In the genomic region with DNA sequence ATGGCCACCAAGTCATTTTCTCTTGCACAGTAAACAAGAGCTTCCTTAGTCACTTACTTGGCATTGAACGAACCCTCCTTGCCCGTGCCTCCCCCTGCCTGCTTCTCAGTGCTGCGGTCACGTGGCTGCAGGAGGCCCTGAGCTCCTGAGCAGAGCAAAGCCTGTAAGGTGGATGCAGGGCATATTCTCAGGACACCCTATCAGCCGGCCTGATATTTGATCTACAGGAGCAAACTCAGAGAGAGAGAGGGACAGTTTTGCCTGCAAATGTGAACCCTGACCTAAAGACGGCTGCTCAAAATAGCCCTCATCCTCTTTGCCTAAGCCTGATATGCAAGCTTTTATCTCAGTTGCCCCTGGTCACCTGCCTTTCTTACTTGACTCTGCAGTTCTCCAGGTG, we compare ENCODE assay signal across 13 cellular contexts.
DNase-seq lines count a peak whose midpoint lies in the region; ATAC-seq, FAIRE-seq and TF ChIP-seq lines count a peak whose summit lies in the region.
"Had no signal": no experiment of that assay in that cellular context is flagged by ENCODE, and none has a peak within 500 bp of the region (broad histone marks: within the 10 kb centered on the region; RNA-seq: fewer than 3 reads in every experiment).

No MANE protein-coding gene starts in this region.

- no peak overlapping the region for H2AFZ ChIP-seq in MM.1S (ENCODE audit: low read length)

- H3K36me3 Mint-ChIP-seq in HFFc6 (ENCODE audit: low read depth): peaks cover 20% of the 10 kb centered on the region; the same call in 1 of the 2 replicates

- DNase-seq in AG08395 (ENCODE audit: low spot score) (peak; percentile 14), HFFc6 (peak; percentile 11), bronchial epithelial cell (ENCODE audit: low read depth) (peak; percentile 47), left kidney (ENCODE audit: low read depth, low spot score) (peak; percentile 75), Ammon's horn (ENCODE audit: low spot score) (no peak), MM.1S (no peak)
- no peak for DNase-seq in stimulated activated naive CD8-positive, alpha-beta T cell treated with anti-CD3 and anti-CD28 coated beads, Interleukin-15, amount 100 ng/mL, for 72 hours
- DNase-seq: cerebellar nuclear complex, NCI-H187, occipital lobe had no signal

- H3K27me3 ChIP-seq in bronchial epithelial cell (ENCODE audit: control insufficient read depth, insufficient read depth, low read length): no peaks in the 10 kb centered on the region
- H3K27me3 ChIP-seq in MM.1S (replicated peaks; ENCODE audit: insufficient read depth, low read length): no peaks in the 10 kb centered on the region
- H3K27me3 ChIP-seq: BLaER1 had no signal

- H3K27ac ChIP-seq in MM.1S (ENCODE audit: low read length): no peak overlapping the region
- H3K27ac ChIP-seq: BLaER1 had no signal

- H3K27ac Mint-ChIP-seq in HFFc6: no peak overlapping the region
- no peak overlapping the region for H3K27ac Mint-ChIP-seq in stimulated activated naive CD8-positive, alpha-beta T cell treated with anti-CD3 and anti-CD28 coated beads, Interleukin-15, amount 100 ng/mL, for 72 hours

- H3F3A ChIP-seq in MM.1S (ENCODE audit: insufficient read depth, low read length): no peaks in the 10 kb centered on the region

- H3K4me3 Mint-ChIP-seq in HFFc6: no peak overlapping the region
- H3K4me3 Mint-ChIP-seq in stimulated activated naive CD8-positive, alpha-beta T cell treated with anti-CD3 and anti-CD28 coated beads, Interleukin-15, amount 100 ng/mL, for 72 hours: no peak overlapping the region

- H3K79me2 ChIP-seq in MM.1S (ENCODE audit: low read length): no peaks in the 10 kb centered on the region

- FAIRE-seq in bronchial epithelial cell (lab: Jason Lieb, UNC): no peak
- FAIRE-seq: GM12892 had no signal

- no peak for ATAC-seq in HG03442 (IDR thresholded peaks at IDR 0.05; ENCODE audit: unreplicated experiment)
- no peak for ATAC-seq in stimulated activated naive CD8-positive, alpha-beta T cell treated with anti-CD3 and anti-CD28 coated beads, Interleukin-15, amount 100 ng/mL, for 72 hours

- no peaks in the 10 kb centered on the region for H3K9me3 Mint-ChIP-seq in HFFc6
- no peaks in the 10 kb centered on the region for H3K9me3 Mint-ChIP-seq in stimulated activated naive CD8-positive, alpha-beta T cell treated with anti-CD3 and anti-CD28 coated beads, Interleukin-15, amount 100 ng/mL, for 72 hours

- H3K4me1 ChIP-seq in MM.1S (ENCODE audit: low read length): no peaks in the 10 kb centered on the region
- H3K4me1 ChIP-seq: BLaER1 had no signal

- no peak overlapping the region for H3K4me3 ChIP-seq in bronchial epithelial cell (ENCODE audit: low read depth, low read length)
- no peak overlapping the region for H3K4me3 ChIP-seq in MM.1S (ENCODE audit: low read length)
- H3K4me3 ChIP-seq: BLaER1 had no signal

- no peaks in the 10 kb centered on the region for H4K20me1 ChIP-seq in MM.1S (ENCODE audit: insufficient read depth, low read length)
- H4K20me1 ChIP-seq: BLaER1 had no signal

- H3K9me3 ChIP-seq in MM.1S (replicated peaks; ENCODE audit: insufficient read depth, low read length): no peaks in the 10 kb centered on the region
- H3K9me3 ChIP-seq: BLaER1 had no signal

- no peak overlapping the region for H3K4me2 ChIP-seq in MM.1S (ENCODE audit: low read depth, low read length)
- H3K4me2 ChIP-seq: BLaER1 had no signal

- H3K9me2 ChIP-seq in MM.1S (replicated peaks; ENCODE audit: insufficient read depth, low read length): no peaks in the 10 kb centered on the region

- no peak for TF ChIP-seq CTCF in HFFc6 (IDR thresholded peaks at IDR 0.05)
- no peak for TF ChIP-seq CTCF in bronchial epithelial cell (IDR thresholded peaks at IDR 0.05; ENCODE audit: insufficient read depth, low read length, severe bottlenecking)
- TF ChIP-seq CTCF in MM.1S (IDR thresholded peaks at IDR 0.05; ENCODE audit: low read length): no peak

- H3K4me1 Mint-ChIP-seq in HFFc6 (ENCODE audit: low read depth): peaks cover 6% of the 10 kb centered on the region; the same call in 1 of the 2 replicates
- no peaks in the 10 kb centered on the region for H3K4me1 Mint-ChIP-seq in stimulated activated naive CD8-positive, alpha-beta T cell treated with anti-CD3 and anti-CD28 coated beads, Interleukin-15, amount 100 ng/mL, for 72 hours

- H3K36me3 ChIP-seq in bronchial epithelial cell (ENCODE audit: control insufficient read depth, insufficient read depth, low read length) (peaks cover 6% of the 10 kb centered on the region), MM.1S (replicated peaks; ENCODE audit: insufficient read depth, low read length) (no peaks in the 10 kb centered on the region)

- H3K9ac ChIP-seq in MM.1S (ENCODE audit: low read length): no peak overlapping the region
- H3K9ac ChIP-seq: BLaER1 had no signal

- H3K27me3 Mint-ChIP-seq in HFFc6 (ENCODE audit: insufficient read depth): peaks cover 4% of the 10 kb centered on the region; the same call in 1 of the 2 replicates
- H3K27me3 Mint-ChIP-seq in stimulated activated naive CD8-positive, alpha-beta T cell treated with anti-CD3 and anti-CD28 coated beads, Interleukin-15, amount 100 ng/mL, for 72 hours: no peaks in the 10 kb centered on the region

Comparison
In these comparisons a context has a peak if more than half of its experiments do, and no peak if none do; other contexts are left out.
1. DNase-seq: peak in AG08395 (single experiment), HFFc6 (single experiment), bronchial epithelial cell (single experiment) and left kidney (single experiment); none in Ammon's horn (single experiment), MM.1S (single experiment) and stimulated activated naive CD8-positive, alpha-beta T cell treated with anti-CD3 and anti-CD28 coated beads, Interleukin-15, amount 100 ng/mL, for 72 hours (0 of 2).